Comparison of ENCODE assay signal across 1 cellular context in genomic region chr12:131736807-131737484, GRCh38.
TF ChIP-seq lines count a peak whose summit lies in the region.

No MANE protein-coding gene starts in this region.

TF ChIP-seq in GM23338, 12 proteins besides CTCF, POLR2A, EP300 and RAD21 (continued from another document):
- no peak for TF ChIP-seq ZNF462 (CRISPR knock-in tag; IDR thresholded peaks at IDR 0.05)
- no peak for TF ChIP-seq POLR2AphosphoS5 (IDR thresholded peaks at IDR 0.05; ENCODE audit: low read depth)
- TF ChIP-seq CREB1 (CRISPR knock-in tag; IDR thresholded peaks at IDR 0.05; ENCODE audit: low read depth) = no peak
- no peak for TF ChIP-seq ZNF114 (CRISPR knock-in tag; IDR thresholded peaks at IDR 0.05)
- TF ChIP-seq ZNF331 (CRISPR knock-in tag; IDR thresholded peaks at IDR 0.05; ENCODE audit: low read depth) = no peak
- TF ChIP-seq JUNB (IDR thresholded peaks at IDR 0.05; ENCODE audit: unreplicated experiment) = no peak
- TF ChIP-seq, protein P1, sequence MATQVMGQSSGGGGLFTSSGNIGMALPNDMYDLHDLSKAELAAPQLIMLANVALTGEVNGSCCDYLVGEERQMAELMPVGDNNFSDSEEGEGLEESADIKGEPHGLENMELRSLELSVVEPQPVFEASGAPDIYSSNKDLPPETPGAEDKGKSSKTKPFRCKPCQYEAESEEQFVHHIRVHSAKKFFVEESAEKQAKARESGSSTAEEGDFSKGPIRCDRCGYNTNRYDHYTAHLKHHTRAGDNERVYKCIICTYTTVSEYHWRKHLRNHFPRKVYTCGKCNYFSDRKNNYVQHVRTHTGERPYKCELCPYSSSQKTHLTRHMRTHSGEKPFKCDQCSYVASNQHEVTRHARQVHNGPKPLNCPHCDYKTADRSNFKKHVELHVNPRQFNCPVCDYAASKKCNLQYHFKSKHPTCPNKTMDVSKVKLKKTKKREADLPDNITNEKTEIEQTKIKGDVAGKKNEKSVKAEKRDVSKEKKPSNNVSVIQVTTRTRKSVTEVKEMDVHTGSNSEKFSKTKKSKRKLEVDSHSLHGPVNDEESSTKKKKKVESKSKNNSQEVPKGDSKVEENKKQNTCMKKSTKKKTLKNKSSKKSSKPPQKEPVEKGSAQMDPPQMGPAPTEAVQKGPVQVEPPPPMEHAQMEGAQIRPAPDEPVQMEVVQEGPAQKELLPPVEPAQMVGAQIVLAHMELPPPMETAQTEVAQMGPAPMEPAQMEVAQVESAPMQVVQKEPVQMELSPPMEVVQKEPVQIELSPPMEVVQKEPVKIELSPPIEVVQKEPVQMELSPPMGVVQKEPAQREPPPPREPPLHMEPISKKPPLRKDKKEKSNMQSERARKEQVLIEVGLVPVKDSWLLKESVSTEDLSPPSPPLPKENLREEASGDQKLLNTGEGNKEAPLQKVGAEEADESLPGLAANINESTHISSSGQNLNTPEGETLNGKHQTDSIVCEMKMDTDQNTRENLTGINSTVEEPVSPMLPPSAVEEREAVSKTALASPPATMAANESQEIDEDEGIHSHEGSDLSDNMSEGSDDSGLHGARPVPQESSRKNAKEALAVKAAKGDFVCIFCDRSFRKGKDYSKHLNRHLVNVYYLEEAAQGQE (IDR thresholded peaks at IDR 0.05; ENCODE audit: unreplicated experiment) = no peak
- TF ChIP-seq EZH2 (IDR thresholded peaks at IDR 0.05; ENCODE audit: low read depth, unreplicated experiment) = no peak
- TF ChIP-seq ETS1 (IDR thresholded peaks at IDR 0.05) = no peak
